ENCODE assay signal across 8 cellular contexts in genomic region chr19:47247308-47247990, GRCh38. TPM values are rescaled to one million over a fixed set of nuclear protein-coding genes. Genes with fewer than 3 reads are reported as not detected.
DNase-seq lines count a peak whose midpoint lies in the region; ATAC-seq, FAIRE-seq and TF ChIP-seq lines count a peak whose summit lies in the region.

No MANE protein-coding gene starts in this region.

- WGBS in esophagus muscularis mucosa: 30% methylated on average over 25 of the region's 25 CpGs

- H4K20me1 ChIP-seq in OCI-LY1 (ENCODE audit: insufficient read depth, low read length): no peaks in the 10 kb centered on the region

- peaks cover 5% of the 10 kb centered on the region; the same call in 1 of the 2 replicates for H3F3A ChIP-seq in OCI-LY1 (ENCODE audit: insufficient read depth, low read length)

- ATAC-seq in thoracic aorta (ENCODE audit: insufficient number of reproducible peaks, low FRiP score, low read depth) (no peak), HG02840 (IDR thresholded peaks at IDR 0.05; ENCODE audit: low FRiP score, unreplicated experiment) (no peak)

- peaks cover 21% of the 10 kb centered on the region for H3K4me1 Mint-ChIP-seq in activated T-cell treated with anti-CD3 and anti-CD28 coated beads, Interleukin-2, amount 50 U/mL, for 24 hours (ENCODE audit: low read depth)
- H3K4me1 Mint-ChIP-seq in nephron progenitor cell: peaks cover 9% of the 10 kb centered on the region

- H3K4me3 Mint-ChIP-seq in activated T-cell treated with anti-CD3 and anti-CD28 coated beads, Interleukin-2, amount 50 U/mL, for 24 hours: no peak overlapping the region
- no peak overlapping the region for H3K4me3 Mint-ChIP-seq in nephron progenitor cell

- DNase-seq in AG04450 (ENCODE audit: low read depth, low spot score) (peak; percentile 49), GM19239 (ENCODE audit: insufficient read length, low spot score) (no peak), esophagus muscularis mucosa (ENCODE audit: extremely low spot score) (peak; percentile 96), nephron progenitor cell (peak; percentile 81), thoracic aorta (ENCODE audit: low spot score) (no peak)
- DNase-seq in activated T-cell treated with anti-CD3 and anti-CD28 coated beads, Interleukin-2, amount 50 U/mL, for 24 hours: peak; percentile 87

- H3K9ac ChIP-seq in OCI-LY1 (ENCODE audit: low read length): no peak overlapping the region

- peak; percentile 42 for FAIRE-seq in GM19239 (lab: Jason Lieb, UNC)

- H3K27ac Mint-ChIP-seq in activated T-cell treated with anti-CD3 and anti-CD28 coated beads, Interleukin-2, amount 50 U/mL, for 24 hours: no peak overlapping the region
- no peak overlapping the region for H3K27ac Mint-ChIP-seq in nephron progenitor cell

- TF ChIP-seq EP300 in esophagus muscularis mucosa (IDR thresholded peaks at IDR 0.05): no peak

- no peaks in the 10 kb centered on the region for H3K9me3 Mint-ChIP-seq in activated T-cell treated with anti-CD3 and anti-CD28 coated beads, Interleukin-2, amount 50 U/mL, for 24 hours
- H3K9me3 Mint-ChIP-seq in nephron progenitor cell: no peaks in the 10 kb centered on the region

- H2AFZ ChIP-seq in OCI-LY1 (ENCODE audit: low read length): no peak overlapping the region

- no peaks in the 10 kb centered on the region for H3K27me3 ChIP-seq in AG04450 (ENCODE audit: control insufficient read depth, insufficient read depth, low read length)
- H3K27me3 ChIP-seq in OCI-LY1 (ENCODE audit: insufficient read depth, low read length): no peaks in the 10 kb centered on the region
- H3K27me3 ChIP-seq in esophagus muscularis mucosa: no peaks in the 10 kb centered on the region
- no peaks in the 10 kb centered on the region for H3K27me3 ChIP-seq in thoracic aorta (replicated peaks; ENCODE audit: insufficient read depth)

- CTCF ChIA-PET in AG04450 (lab: Charles Lee): interaction anchor here (0.6 to 6.3 kb wide), 40 partner anchors 8 to 407 kb away, joined by 3 to 351 read pairs (median 5); partner anchors contain the start of genes CCDC9, DHX34 and SAE1

- intact Hi-C loops in esophagus muscularis mucosa (cut with DNase I): loop anchor here (5.0 kb wide), 1 partner anchor 170 kb away; no protein-coding TSS in a partner anchor

- H3K4me2 ChIP-seq in OCI-LY1 (ENCODE audit: low read length): no peak overlapping the region

- H3K4me1 ChIP-seq in OCI-LY1 (ENCODE audit: insufficient read depth, low read length, severe bottlenecking) (peaks cover 20% of the 10 kb centered on the region), esophagus muscularis mucosa (peaks cover 18 to 32% (median 28%) of the 10 kb centered on the region in 4 donors), thoracic aorta (ENCODE audit: control insufficient read depth in 1 of 2, low read depth in 2 of 2) (peaks cover 7 to 17% of the 10 kb centered on the region in 2 donors)

- H3K27ac ChIP-seq in AG04450 (ENCODE audit: low read depth, low read length) (no peak overlapping the region), OCI-LY1 (ENCODE audit: low read depth, low read length, poor library complexity, severe bottlenecking) (no peak overlapping the region), esophagus muscularis mucosa (replicated peaks in 1 of 4) (peak overlapping the region in 1 of 4 donors; percentile 28), thoracic aorta (peak overlapping the region in 1 of 2 donors; percentile 45)

- H3K36me3 Mint-ChIP-seq in activated T-cell treated with anti-CD3 and anti-CD28 coated beads, Interleukin-2, amount 50 U/mL, for 24 hours (ENCODE audit: low read depth): peaks cover 2% of the 10 kb centered on the region
- H3K36me3 Mint-ChIP-seq in nephron progenitor cell (ENCODE audit: low read depth): no peaks in the 10 kb centered on the region

- POLR2A ChIA-PET in AG04450 (lab: Yijun Ruan, JAX): no interaction called here

- H3K27me3 Mint-ChIP-seq in activated T-cell treated with anti-CD3 and anti-CD28 coated beads, Interleukin-2, amount 50 U/mL, for 24 hours: no peaks in the 10 kb centered on the region
- peaks cover 28% of the 10 kb centered on the region for H3K27me3 Mint-ChIP-seq in nephron progenitor cell (ENCODE audit: low read depth, poor library complexity)

- no peak overlapping the region for H3K4me3 ChIP-seq in AG04450 (ENCODE audit: low read depth, low read length)
- no peak overlapping the region for H3K4me3 ChIP-seq in OCI-LY1 (ENCODE audit: low read depth, low read length, poor library complexity, severe bottlenecking)
- H3K4me3 ChIP-seq in esophagus muscularis mucosa: no peak overlapping the region
- H3K4me3 ChIP-seq in thoracic aorta: peak overlapping the region; percentile 39

- no peaks in the 10 kb centered on the region for H3K9me2 ChIP-seq in OCI-LY1 (ENCODE audit: low read depth, low read length)

- TF ChIP-seq POLR2A in esophagus muscularis mucosa (IDR thresholded peaks at IDR 0.05; ENCODE audit: low read depth): no peak

- no peaks in the 10 kb centered on the region for H3K36me3 ChIP-seq in OCI-LY1 (ENCODE audit: insufficient read depth, low read length)
- no peaks in the 10 kb centered on the region for H3K36me3 ChIP-seq in esophagus muscularis mucosa
- H3K36me3 ChIP-seq in thoracic aorta: no peaks in the 10 kb centered on the region

- TF ChIP-seq CTCF in AG04450 (IDR thresholded peaks at IDR 0.05; ENCODE audit: low read depth, low read length) (peak; percentile 97), OCI-LY1 (IDR thresholded peaks at IDR 0.05; ENCODE audit: low read length) (peak; percentile 92), esophagus muscularis mucosa (IDR thresholded peaks at IDR 0.05) (peak; percentile 95 to 96 (median 95)), nephron progenitor cell (IDR thresholded peaks at IDR 0.05) (peak; percentile 89), thoracic aorta (IDR thresholded peaks at IDR 0.05) (peak; percentile 95)

- H3K79me2 ChIP-seq in OCI-LY1 (ENCODE audit: insufficient read depth, low read length): no peaks in the 10 kb centered on the region

- no peaks in the 10 kb centered on the region; the same call in 1 of the 2 replicates for H3K9me3 ChIP-seq in AG04450 (ENCODE audit: control insufficient read depth, insufficient read depth, low read length)
- no peaks in the 10 kb centered on the region for H3K9me3 ChIP-seq in OCI-LY1 (ENCODE audit: low read length)
- no peaks in the 10 kb centered on the region for H3K9me3 ChIP-seq in esophagus muscularis mucosa
- no peaks in the 10 kb centered on the region for H3K9me3 ChIP-seq in thoracic aorta

RNA-seq across cellular contexts. Expression of gene CCDC9, which starts 8.9 kb away (rescaled TPM):
- 5.0 and 6.6 TPM in 2 replicates for polyA plus RNA-seq in AG04450 (2011; rRNA removed)
- polyA minus RNA-seq in AG04450 (2011; rRNA and poly(A)+ RNA removed): 4.7 and 9.3 TPM in 2 replicates
- total RNA-seq in esophagus muscularis mucosa (10 to 100 TPM; 22.4 to 30.6 (median 25.5) TPM), thoracic aorta (10 to 100 TPM; 26.7 to 38.9 TPM)

RNA-seq across cellular contexts. Expression of gene BBC3, which starts 16.4 kb away (rescaled TPM):
- polyA plus RNA-seq in AG04450 (2011; rRNA removed): 3.6 and 4.4 TPM in 2 replicates
- polyA minus RNA-seq in AG04450 (2011; rRNA and poly(A)+ RNA removed): 3.6 and 4.5 TPM in 2 replicates
- 10 to 100 TPM in 2 of 4 donors, 1 to 10 TPM in 2; 5.0 to 21.3 (median 11.5) TPM for total RNA-seq in esophagus muscularis mucosa
- 10 to 100 TPM in 1 of 2 donors, 1 to 10 TPM in 1; 6.5 to 21.4 TPM for total RNA-seq in thoracic aorta

RNA-seq across cellular contexts. Expression of gene INAFM1, which starts 27.2 kb away (rescaled TPM):
- polyA plus RNA-seq in AG04450 (2011; rRNA removed): 2.4 and 5.0 TPM in 2 replicates
- 1.0 and 1.3 TPM in 2 replicates for polyA minus RNA-seq in AG04450 (2011; rRNA and poly(A)+ RNA removed)
- total RNA-seq in esophagus muscularis mucosa (10 to 100 TPM; 12.5 to 17.4 (median 16.9) TPM), thoracic aorta (10 to 100 TPM; 10.3 to 18.6 TPM)

Comparison
In these comparisons a context has a peak if more than half of its experiments do, and no peak if none do; other contexts are left out.
1. DNase-seq: peak in AG04450 (single experiment), activated T-cell treated with anti-CD3 and anti-CD28 coated beads, Interleukin-2, amount 50 U/mL, for 24 hours (single experiment), esophagus muscularis mucosa (single experiment) and nephron progenitor cell (single experiment); none in GM19239 (single experiment) and thoracic aorta (single experiment).
2. Peak in every context shown above with its lines, with median percentiles within 50 percentile points of each other: CTCF ChIP-seq.